In genomic region chr21:40707271-40707670, GRCh38 we compare ENCODE assay signal across 19 cellular contexts.
DNase-seq lines count a peak whose midpoint lies in the region; ATAC-seq, FAIRE-seq and TF ChIP-seq lines count a peak whose summit lies in the region.
"Had no signal": no experiment of that assay in that cellular context is flagged by ENCODE, and none has a peak within 500 bp of the region (broad histone marks: within the 10 kb centered on the region; RNA-seq: fewer than 3 reads in every experiment).

No MANE protein-coding gene starts in this region.

- FAIRE-seq in A549 (lab: Jason Lieb, UNC) (no peak), GM12891 (lab: Jason Lieb, UNC) (no peak)
- FAIRE-seq: A204.1 had no signal

- ATAC-seq in A549: no peak
- ATAC-seq in GM18867 (IDR thresholded peaks at IDR 0.05; ENCODE audit: unreplicated experiment): no peak

- H3K4me1 ChIP-seq in A549: no peaks in the 10 kb centered on the region
- H3K4me1 ChIP-seq: Caco-2, Peyer's patch had no signal

- H3K4me2 ChIP-seq in A549: peak overlapping the region; percentile 14; the same call in 1 of the 3 replicates
- H3K4me2 ChIP-seq: SK-N-SH had no signal

- no peak overlapping the region for H3K27ac ChIP-seq in A549
- H3K27ac ChIP-seq: Peyer's patch had no signal

- no peak overlapping the region for H3K4me3 ChIP-seq in A549
- no peak overlapping the region for H3K4me3 ChIP-seq in epithelial cell of esophagus (ENCODE audit: low read length)
- H3K4me3 ChIP-seq: Peyer's patch had no signal

- POLR2A ChIA-PET in A549 (lab: Yijun Ruan, JAX): no interaction called here

- TF ChIP-seq EP300 in A549 (IDR thresholded peaks at IDR 0.05): no peak

- DNase-seq in A549 (ENCODE audit: low read depth in 1 of 2, low spot score in 1 of 2) (no peak), RKO (ENCODE audit: low spot score) (peak; percentile 40), epithelial cell of esophagus (ENCODE audit: low read depth) (peak; percentile 77), putamen (ENCODE audit: low spot score) (peak; percentile 49), NCI-H2196 treated with DMSO at 0.1 percent for 48 hours (lab: John Stamatoyannopoulos, UW; ENCODE audit: unreplicated experiment) (no peak), GM12891 (ENCODE audit: insufficient read length, low spot score) (no peak), mucosa of gallbladder (ENCODE audit: low spot score) (no peak)
- DNase-seq: Caco-2; CD4-positive, alpha-beta T cell; H7; KG1; NCI-H1436; NCI-H2029; NCI-H446; Peyer's patch; SHP77 treated with DMSO at 0.1 percent for 48 hours; SK-N-SH had no signal

- TF ChIP-seq CTCF in A549 (IDR thresholded peaks at IDR 0.05) (no peak), epithelial cell of esophagus (IDR thresholded peaks at IDR 0.05; ENCODE audit: insufficient read depth, low read depth, low read length, missing control alignments) (no peak)

- CTCF ChIA-PET in A549 (lab: Yijun Ruan, JAX): no interaction called here

- no peak for TF ChIP-seq RAD21 in A549 (conservative IDR thresholded peaks at IDR 0.05 in 1 of 2, IDR thresholded peaks at IDR 0.05 in 1 of 2)

- TF ChIP-seq POLR2A in A549 (IDR thresholded peaks at IDR 0.05; ENCODE audit: low read length): no peak
- no peak for TF ChIP-seq POLR2A in GM12891 (IDR thresholded peaks at IDR 0.05; ENCODE audit: low read depth, low read length)

- no peaks in the 10 kb centered on the region for H3K9me3 ChIP-seq in A549
- H3K9me3 ChIP-seq: Caco-2, Peyer's patch, SK-N-SH had no signal

TF ChIP-seq in A549, 52 proteins besides CTCF, POLR2A, EP300 and RAD21:
- TF ChIP-seq ATOH8 (CRISPR knock-in tag; IDR thresholded peaks at IDR 0.05; ENCODE audit: low read depth): no peak
- no peak for TF ChIP-seq FOSB (CRISPR knock-in tag; IDR thresholded peaks at IDR 0.05)
- no peak for TF ChIP-seq FOSL2 (IDR thresholded peaks at IDR 0.05)
- no peak for TF ChIP-seq FOSL2 (CRISPR knock-in tag; IDR thresholded peaks at IDR 0.05)
- no peak for TF ChIP-seq KDM1A (IDR thresholded peaks at IDR 0.05; ENCODE audit: low read depth)
- no peak for TF ChIP-seq ZNF302 (CRISPR knock-in tag; IDR thresholded peaks at IDR 0.05)
- no peak for TF ChIP-seq SREBF2 (IDR thresholded peaks at IDR 0.05)
- TF ChIP-seq HOXB13 (CRISPR knock-in tag; IDR thresholded peaks at IDR 0.05; ENCODE audit: low read depth): no peak
- TF ChIP-seq CEBPB (IDR thresholded peaks at IDR 0.05): no peak
- no peak for TF ChIP-seq ESRRA (IDR thresholded peaks at IDR 0.05; ENCODE audit: borderline replicate concordance, low read length)
- TF ChIP-seq HDAC2 (IDR thresholded peaks at IDR 0.05): no peak
- TF ChIP-seq ZC3H11A (IDR thresholded peaks at IDR 0.05): no peak
- TF ChIP-seq HES2 (IDR thresholded peaks at IDR 0.05): no peak
- TF ChIP-seq CBX8 (IDR thresholded peaks at IDR 0.05): no peak
- TF ChIP-seq CBX2 (IDR thresholded peaks at IDR 0.05; ENCODE audit: borderline replicate concordance, low read depth): no peak

TF ChIP-seq in GM12891, 5 proteins besides CTCF, POLR2A, EP300 and RAD21:
- TF ChIP-seq SPI1 (IDR thresholded peaks at IDR 0.05; ENCODE audit: low read depth, low read length) (no peak), POU2F2 (IDR thresholded peaks at IDR 0.05; ENCODE audit: low read depth, low read length) (no peak), POLR2AphosphoS5 (IDR thresholded peaks at IDR 0.05; ENCODE audit: low read depth, low read length) (no peak), PAX5 (IDR thresholded peaks at IDR 0.05; ENCODE audit: insufficient read depth, low read length, severe bottlenecking) (no peak), TAF1 (IDR thresholded peaks at IDR 0.05; ENCODE audit: low read depth, low read length) (no peak)

Comparison
In these comparisons a context has a peak if more than half of its experiments do, and no peak if none do; other contexts are left out.
1. DNase-seq: peak in RKO (single experiment), epithelial cell of esophagus (single experiment) and putamen (single experiment); none in A549 (0 of 2), NCI-H2196 treated with DMSO at 0.1 percent for 48 hours (single experiment), GM12891 (single experiment) and mucosa of gallbladder (single experiment).